Comparison of ENCODE assay signal across 8 cellular contexts in genomic region chr2:70070557-70071268, GRCh38. TPM values are rescaled to one million over a fixed set of nuclear protein-coding genes. Genes with fewer than 3 reads are reported as not detected.
DNase-seq lines count a peak whose midpoint lies in the region; ATAC-seq, FAIRE-seq and TF ChIP-seq lines count a peak whose summit lies in the region.

No MANE protein-coding gene starts in this region.

- peak; percentile 94 for FAIRE-seq in GM12892 (lab: Jason Lieb, UNC)

- H3K27me3 ChIP-seq in SU-DHL-6 (ENCODE audit: low read length), result no peaks in the 10 kb centered on the region
- H3K27me3 ChIP-seq in psoas muscle (ENCODE audit: insufficient read depth in 3 of 3, low read length in 2 of 3), result no peaks in the 10 kb centered on the region

- H3K36me3 ChIP-seq in SU-DHL-6 (ENCODE audit: low read length) (0 out of 2 replicates have a peak, but pooled peaks cover 2% of the 10 kb centered on the region), psoas muscle (ENCODE audit: insufficient read depth in 1 of 2, low read depth in 1 of 2) (peaks cover 0 to 35% of the 10 kb centered on the region in 2 donors)

- peak overlapping the region; percentile 56 for H3K4me2 ChIP-seq in SU-DHL-6 (ENCODE audit: low read depth, low read length, poor library complexity, severe bottlenecking)

- in situ Hi-C loops in astrocyte of the cerebellum (cut with HindIII; ENCODE audit: low sequenced_read_pairs), result no loop called here

- WGBS in psoas muscle, 3 donors, result 55 to 64% (median 58%) methylated on average over 12 to 13 of the region's 13 CpGs

- no peak for TF ChIP-seq POLR2A in GM12892 (IDR thresholded peaks at IDR 0.05; ENCODE audit: low read depth, low read length)

- intact Hi-C loops in left cardiac atrium (cut with DNase I), result loop anchor here in 1 of 2 donors (5.0 kb wide), 1 partner anchor 158 kb away; no protein-coding TSS in a partner anchor
- intact Hi-C loops in psoas muscle (cut with DNase I), result loop anchor here in 1 of 2 donors (5.0 kb wide), 1 partner anchor 158 kb away; no protein-coding TSS in a partner anchor

- H3F3A ChIP-seq in SU-DHL-6 (ENCODE audit: insufficient read depth), result peaks cover 11% of the 10 kb centered on the region; the same call in 1 of the 2 replicates

- no peaks in the 10 kb centered on the region for H3K9me2 ChIP-seq in SU-DHL-6 (replicated peaks; ENCODE audit: insufficient read depth, low read length)

- peak overlapping the region; percentile 20 for H3K27ac ChIP-seq in SU-DHL-6 (ENCODE audit: low read depth, low read length)
- peak overlapping the region; percentile 83 for H3K27ac ChIP-seq in psoas muscle

- no peaks in the 10 kb centered on the region for H4K20me1 ChIP-seq in SU-DHL-6 (ENCODE audit: low read depth, low read length)

- peak overlapping the region; percentile 91 for H2AFZ ChIP-seq in SU-DHL-6 (ENCODE audit: low read depth, low read length, severe bottlenecking)

- peak; percentile 56 for TF ChIP-seq CTCF in SU-DHL-6 (IDR thresholded peaks at IDR 0.05; ENCODE audit: insufficient read depth, low read length, poor library complexity, severe bottlenecking)
- TF ChIP-seq CTCF in astrocyte of the cerebellum (IDR thresholded peaks at IDR 0.05; ENCODE audit: low read depth, low read length, missing control alignments), result peak; percentile 89
- TF ChIP-seq CTCF in psoas muscle (IDR thresholded peaks at IDR 0.05), result peak; percentile 79

- no peaks in the 10 kb centered on the region for H3K79me2 ChIP-seq in SU-DHL-6 (ENCODE audit: insufficient read depth, low read length)

- ATAC-seq in HG02852 (IDR thresholded peaks at IDR 0.05; ENCODE audit: unreplicated experiment), result peak; percentile 70
- peak; percentile 95 to 97 for ATAC-seq in left cardiac atrium
- ATAC-seq in psoas muscle, result peak; percentile 84 to 91 (median 90)
- no peak for ATAC-seq in GM21360 (IDR thresholded peaks at IDR 0.05; ENCODE audit: unreplicated experiment)

- DNase-seq in GM12892 (ENCODE audit: insufficient read length) (peak; percentile 65), NCI-H1436 treated with DMSO at 0.1 percent for 48 hours (lab: John Stamatoyannopoulos, UW) (peak; percentile 10), astrocyte of the cerebellum (ENCODE audit: low read depth) (peak; percentile 77), left cardiac atrium (peak; percentile 53), psoas muscle (peak; percentile 33 to 63)

- H3K9me3 ChIP-seq in SU-DHL-6 (ENCODE audit: insufficient read depth, low read length) (no peaks in the 10 kb centered on the region), psoas muscle (no peaks in the 10 kb centered on the region)

- peaks cover 28% of the 10 kb centered on the region for H3K4me1 ChIP-seq in psoas muscle

- H3K4me3 ChIP-seq in SU-DHL-6 (ENCODE audit: insufficient read depth, low read length, poor library complexity, severe bottlenecking) (no peak overlapping the region), astrocyte of the cerebellum (ENCODE audit: low read depth, low read length) (no peak overlapping the region), psoas muscle (peak overlapping the region; percentile 27)

- H3K9ac ChIP-seq in SU-DHL-6 (ENCODE audit: low read length), result peak overlapping the region; percentile 25; the same call in 1 of the 2 replicates

RNA-seq across cellular contexts. Expression of gene PCBP1, which starts 16.6 kb away (rescaled TPM):
- 146 TPM for polyA plus RNA-seq in GM12892 (2012; ENCODE audit: missing spikeins)
- total RNA-seq in left cardiac atrium, result 100 to 1,000 TPM; 230 to 248 TPM
- total RNA-seq in psoas muscle, result 100 to 1,000 TPM; 423 to 683 (median 522) TPM
- polyA plus RNA-seq in psoas muscle, result 100 to 1,000 TPM; 522 to 746 (median 549) TPM

Comparison
In these comparisons a context has a peak if more than half of its experiments do, and no peak if none do; other contexts are left out.
1. DNase-seq: peak in every context shown above with its lines; median percentile 77 in astrocyte of the cerebellum; 65 in GM12892; 53 in left cardiac atrium; 48 in psoas muscle; 10 in NCI-H1436 treated with DMSO at 0.1 percent for 48 hours.